In genomic region chr2:208648368-208648767, GRCh38 we compare ENCODE assay signal across 18 cellular contexts.
DNase-seq lines count a peak whose midpoint lies in the region; ATAC-seq, FAIRE-seq and TF ChIP-seq lines count a peak whose summit lies in the region.
"Had no signal": no experiment of that assay in that cellular context is flagged by ENCODE, and none has a peak within 500 bp of the region (broad histone marks: within the 10 kb centered on the region; RNA-seq: fewer than 3 reads in every experiment).

No MANE protein-coding gene starts in this region.

- peak overlapping the region; percentile 51 to 87 (median 73) for H3K27ac Mint-ChIP-seq in nephron
- H3K27ac Mint-ChIP-seq: CD4-positive, alpha-beta memory T cell had no signal

- H3K4me3 Mint-ChIP-seq in nephron: no peak overlapping the region
- H3K4me3 Mint-ChIP-seq: CD4-positive, alpha-beta memory T cell had no signal

- no peak for DNase-seq in kidney
- DNase-seq in hippocampal formation (lab: John Stamatoyannopoulos, UW): no peak
- no peak for DNase-seq in omental fat pad (ENCODE audit: low spot score)
- no peak for DNase-seq in activated T-cell treated with anti-CD3 and anti-CD28 coated beads, Interleukin-2, amount 50 U/mL, for 1 hour
- DNase-seq: BE2C; CD4-positive, alpha-beta memory T cell; DMS153; EL; H7; MV-4-11; NCI-H1417 treated with DMSO at 0.1 percent for 48 hours; NCI-H2081 treated with DMSO at 0.1 percent for 48 hours; NCI-H226; PC-9 had no signal

- TF ChIP-seq CTCF in kidney (IDR thresholded peaks at IDR 0.05; ENCODE audit: borderline replicate concordance, extremely low read depth, insufficient read depth): no peak
- no peak for TF ChIP-seq CTCF in nephron (IDR thresholded peaks at IDR 0.05; ENCODE audit: unreplicated experiment in 3 of 3)
- TF ChIP-seq CTCF in omental fat pad (IDR thresholded peaks at IDR 0.05): no peak

- intact Hi-C loops in kidney (cut with DNase I): no loop called here

- no peak overlapping the region for H3K9ac ChIP-seq in kidney (ENCODE audit: low read length in 2 of 2)

- no peak overlapping the region for H3K4me3 ChIP-seq in kidney (ENCODE audit: low read length in 2 of 2)
- H3K4me3 ChIP-seq: PC-9 had no signal

- H3K9me3 Mint-ChIP-seq in nephron: no peaks in the 10 kb centered on the region

- ATAC-seq in GM18909 (IDR thresholded peaks at IDR 0.05; ENCODE audit: poor library complexity, unreplicated experiment) (peak; percentile 56), HG02763 (IDR thresholded peaks at IDR 0.05; ENCODE audit: unreplicated experiment) (peak; percentile 54), omental fat pad (ENCODE audit: low FRiP score) (no peak)

- no peaks in the 10 kb centered on the region for H3K36me3 ChIP-seq in kidney (ENCODE audit: control insufficient read depth in 1 of 2, insufficient read depth in 2 of 2, low read length in 2 of 2)
- H3K36me3 ChIP-seq: BE2C had no signal

- H3K4me1 ChIP-seq in kidney (ENCODE audit: control insufficient read depth in 1 of 2, insufficient read depth in 1 of 2, low read depth in 1 of 2, low read length in 2 of 2): peaks cover 0 to 20% of the 10 kb centered on the region in 2 donors
- H3K4me1 ChIP-seq: BE2C had no signal

- peaks cover 6% of the 10 kb centered on the region for H3K36me3 Mint-ChIP-seq in nephron (ENCODE audit: low read depth)
- H3K36me3 Mint-ChIP-seq: CD4-positive, alpha-beta memory T cell had no signal

- H3K4me1 Mint-ChIP-seq in nephron: peaks cover 8% of the 10 kb centered on the region
- H3K4me1 Mint-ChIP-seq: CD4-positive, alpha-beta memory T cell had no signal

- H3K27me3 Mint-ChIP-seq in nephron (ENCODE audit: low read depth): no peaks in the 10 kb centered on the region
- H3K27me3 Mint-ChIP-seq: CD4-positive, alpha-beta memory T cell had no signal

- no peaks in the 10 kb centered on the region for H3K9me3 ChIP-seq in kidney (ENCODE audit: control insufficient read depth in 1 of 2, low read length in 2 of 2)
- H3K9me3 ChIP-seq: BE2C had no signal

- FAIRE-seq in kidney (lab: Jason Lieb, UNC): peak; percentile 66
- FAIRE-seq: HTR-8/SVneo had no signal

- peak overlapping the region in 1 of 2 donors; percentile 4 for H3K27ac ChIP-seq in kidney (ENCODE audit: low read depth in 2 of 2, low read length in 2 of 2)
- H3K27ac ChIP-seq: PC-9 had no signal
